1 cellular context compared by ENCODE assay signal in genomic region chr11:65134240-65134951, GRCh38.
TF ChIP-seq lines count a peak whose summit lies in the region.

TSS of gene SYVN1 (minus strand) at chr11:65134519. CDS start at chr11:65133601, 918 bp downstream.

TF ChIP-seq in HepG2, 621 proteins besides CTCF, POLR2A, EP300 and RAD21 (continued from another document and continues in another):
- TF ChIP-seq ARID5B (CRISPR knock-in tag; IDR thresholded peaks at IDR 0.05), result peak; percentile 22; the same call in 1 of the 2 replicates
- peak; percentile 45; the same call in 1 of the 2 replicates for TF ChIP-seq HOXD1 (CRISPR knock-in tag; IDR thresholded peaks at IDR 0.05)
- TF ChIP-seq ZNF253 (CRISPR knock-in tag; IDR thresholded peaks at IDR 0.05; ENCODE audit: borderline replicate concordance), result no peak
- TF ChIP-seq FOXA3 (CRISPR knock-in tag; IDR thresholded peaks at IDR 0.05), result no peak; the same call in 1 of the 2 replicates
- TF ChIP-seq ZNF235 (CRISPR knock-in tag; IDR thresholded peaks at IDR 0.05; ENCODE audit: borderline replicate concordance), result peak; percentile 72
- peak; percentile 65 for TF ChIP-seq ZNF407 (CRISPR knock-in tag; IDR thresholded peaks at IDR 0.05; ENCODE audit: not compliant biosample characterization)
- peak; percentile 92 for TF ChIP-seq SAP130 (CRISPR knock-in tag; IDR thresholded peaks at IDR 0.05; ENCODE audit: low read depth)
- no peak for TF ChIP-seq MEF2D (CRISPR knock-in tag; IDR thresholded peaks at IDR 0.05)
- TF ChIP-seq ZNF44 (CRISPR knock-in tag; IDR thresholded peaks at IDR 0.05), result peak; percentile 94; the same call in 1 of the 2 replicates
- no peak; the same call in 1 of the 2 replicates for TF ChIP-seq TSC22D2 (CRISPR knock-in tag; IDR thresholded peaks at IDR 0.05; ENCODE audit: borderline replicate concordance)
- TF ChIP-seq ZSCAN12 (CRISPR knock-in tag; IDR thresholded peaks at IDR 0.05), result no peak
- TF ChIP-seq SIN3A (IDR thresholded peaks at IDR 0.05; ENCODE audit: borderline replicate concordance, low read depth, low read length), result peak; percentile 78; the same call in 1 of the 2 replicates
- peak; percentile 32; the same call in 1 of the 2 replicates for TF ChIP-seq ZBTB20 (CRISPR knock-in tag; IDR thresholded peaks at IDR 0.05; ENCODE audit: borderline replicate concordance, low read depth)
- no peak for TF ChIP-seq GLMP (CRISPR knock-in tag; IDR thresholded peaks at IDR 0.05; ENCODE audit: borderline replicate concordance)
- peak; percentile 70 for TF ChIP-seq RBM39 (IDR thresholded peaks at IDR 0.05; ENCODE audit: low read depth, low read length, poor library complexity, severe bottlenecking)
- TF ChIP-seq PRDM10 (CRISPR knock-in tag; IDR thresholded peaks at IDR 0.05; ENCODE audit: low read depth), result peak; percentile 99
- TF ChIP-seq ZNF142 (CRISPR knock-in tag; IDR thresholded peaks at IDR 0.05), result no peak
- TF ChIP-seq ZNF282 (IDR thresholded peaks at IDR 0.05; ENCODE audit: partially characterized antibody), result no peak
- TF ChIP-seq RFX5 (IDR thresholded peaks at IDR 0.05; ENCODE audit: low read depth, low read length), result peak; percentile 35; the same call in 1 of the 2 replicates
- TF ChIP-seq GZF1 (CRISPR knock-in tag; IDR thresholded peaks at IDR 0.05), result no peak
- peak; percentile 81 for TF ChIP-seq ELF1 (CRISPR knock-in tag; IDR thresholded peaks at IDR 0.05)
- 0 out of 2 replicates have a peak, but pooled peaks have one; percentile 80 for TF ChIP-seq NFATC3 (CRISPR knock-in tag; IDR thresholded peaks at IDR 0.05)
- peak; percentile 2; the same call in 1 of the 2 replicates for TF ChIP-seq ZFP82 (CRISPR knock-in tag; IDR thresholded peaks at IDR 0.05; ENCODE audit: borderline replicate concordance)
- TF ChIP-seq ZNF678 (CRISPR knock-in tag; IDR thresholded peaks at IDR 0.05), result no peak
- no peak for TF ChIP-seq ZNF562 (CRISPR knock-in tag; IDR thresholded peaks at IDR 0.05; ENCODE audit: borderline replicate concordance)
- TF ChIP-seq, protein P1, sequence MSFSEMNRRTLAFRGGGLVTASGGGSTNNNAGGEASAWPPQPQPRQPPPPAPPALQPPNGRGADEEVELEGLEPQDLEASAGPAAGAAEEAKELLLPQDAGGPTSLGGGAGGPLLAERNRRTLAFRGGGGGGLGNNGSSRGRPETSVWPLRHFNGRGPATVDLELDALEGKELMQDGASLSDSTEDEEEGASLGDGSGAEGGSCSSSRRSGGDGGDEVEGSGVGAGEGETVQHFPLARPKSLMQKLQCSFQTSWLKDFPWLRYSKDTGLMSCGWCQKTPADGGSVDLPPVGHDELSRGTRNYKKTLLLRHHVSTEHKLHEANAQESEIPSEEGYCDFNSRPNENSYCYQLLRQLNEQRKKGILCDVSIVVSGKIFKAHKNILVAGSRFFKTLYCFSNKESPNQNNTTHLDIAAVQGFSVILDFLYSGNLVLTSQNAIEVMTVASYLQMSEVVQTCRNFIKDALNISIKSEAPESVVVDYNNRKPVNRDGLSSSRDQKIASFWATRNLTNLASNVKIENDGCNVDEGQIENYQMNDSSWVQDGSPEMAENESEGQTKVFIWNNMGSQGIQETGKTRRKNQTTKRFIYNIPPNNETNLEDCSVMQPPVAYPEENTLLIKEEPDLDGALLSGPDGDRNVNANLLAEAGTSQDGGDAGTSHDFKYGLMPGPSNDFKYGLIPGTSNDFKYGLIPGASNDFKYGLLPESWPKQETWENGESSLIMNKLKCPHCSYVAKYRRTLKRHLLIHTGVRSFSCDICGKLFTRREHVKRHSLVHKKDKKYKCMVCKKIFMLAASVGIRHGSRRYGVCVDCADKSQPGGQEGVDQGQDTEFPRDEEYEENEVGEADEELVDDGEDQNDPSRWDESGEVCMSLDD (CRISPR knock-in tag; IDR thresholded peaks at IDR 0.05; ENCODE audit: borderline replicate concordance), result no peak
- TF ChIP-seq TCF7L2 (IDR thresholded peaks at IDR 0.05; ENCODE audit: low read depth, low read length), result no peak
